Comparison of ENCODE assay signal across 7 cellular contexts in genomic region chr15:37098468-37099320, GRCh38. TPM values are rescaled to one million over a fixed set of nuclear protein-coding genes. Genes with fewer than 3 reads are reported as not detected.
DNase-seq lines count a peak whose midpoint lies in the region; ATAC-seq, FAIRE-seq and TF ChIP-seq lines count a peak whose summit lies in the region.

No MANE protein-coding gene starts in this region.

- H3K9me3 ChIP-seq in OCI-LY1 (ENCODE audit: low read length) (no peaks in the 10 kb centered on the region), HepG2 (ENCODE audit: low read length) (no peaks in the 10 kb centered on the region)

- peak; percentile 15 for DNase-seq in H54 (ENCODE audit: insufficient read length, low spot score)
- DNase-seq in choroid plexus epithelial cell (ENCODE audit: low read depth), result peak; percentile 53
- no peak for DNase-seq in HepG2 (ENCODE audit: low spot score)
- DNase-seq in cerebellar nuclear complex (lab: John Stamatoyannopoulos, UW), result no peak

- TF ChIP-seq CTCF in OCI-LY1 (IDR thresholded peaks at IDR 0.05; ENCODE audit: low read length), result no peak
- no peak for TF ChIP-seq CTCF in choroid plexus epithelial cell (conservative IDR thresholded peaks at IDR 0.05; ENCODE audit: low read depth, low read length)
- TF ChIP-seq CTCF in HepG2 (CRISPR knock-in tag; IDR thresholded peaks at IDR 0.05), result no peak

- CTCF ChIA-PET in HepG2 (lab: Yijun Ruan, JAX; ENCODE audit: low intra/inter-chr PET ratio, low total read pairs), result no interaction called here

- POLR2A ChIA-PET in HepG2 (lab: Yijun Ruan, JAX), result no interaction called here

- in situ Hi-C loops in HepG2 (cut with HindIII; ENCODE audit: extremely low pct_ligation_motif_present, low pct_unique_long_range_greater_than_20kb), result loop anchor here (10.0 kb wide), 1 partner anchor 54 kb away; no protein-coding TSS in a partner anchor

- peak overlapping the region; percentile 88 for H3K9ac ChIP-seq in OCI-LY1 (ENCODE audit: low read length)
- H3K9ac ChIP-seq in HepG2 (ENCODE audit: insufficient read depth, low read depth, low read length), result peak overlapping the region; percentile 78

- peak overlapping the region; percentile 82 for H3K4me2 ChIP-seq in OCI-LY1 (ENCODE audit: low read length)
- peak overlapping the region; percentile 89 for H3K4me2 ChIP-seq in HepG2 (ENCODE audit: low read depth, low read length)

- FAIRE-seq in H54 (lab: Jason Lieb, UNC), result no peak
- FAIRE-seq in HepG2 (lab: Jason Lieb, UNC), result no peak

- TF ChIP-seq RAD21 in HepG2 (CRISPR knock-in tag; IDR thresholded peaks at IDR 0.05), result no peak

- WGBS in HepG2 (ENCODE audit: low lambda C conversion rate), result under 1% methylated on average over 49 of the region's 75 CpGs

- H2AFZ ChIP-seq in OCI-LY1 (ENCODE audit: low read length) (no peak overlapping the region), HepG2 (ENCODE audit: low read length) (no peak overlapping the region)

- H3K9me2 ChIP-seq in OCI-LY1 (ENCODE audit: low read depth, low read length), result no peaks in the 10 kb centered on the region

- peaks cover 44% of the 10 kb centered on the region for H3K4me1 ChIP-seq in OCI-LY1 (ENCODE audit: insufficient read depth, low read length, severe bottlenecking)
- peaks cover 26% of the 10 kb centered on the region for H3K4me1 ChIP-seq in HepG2 (ENCODE audit: insufficient read depth, low read length)

- peak; percentile 40 for ATAC-seq in HepG2

- no peaks in the 10 kb centered on the region for H3K27me3 ChIP-seq in OCI-LY1 (ENCODE audit: insufficient read depth, low read length)
- H3K27me3 ChIP-seq in HepG2 (ENCODE audit: control insufficient read depth in 1 of 2, insufficient read depth in 2 of 2, low read length in 2 of 2), result no peaks in the 10 kb centered on the region; a peak in 1 of 5 replicates

- TF ChIP-seq POLR2A in H54 (IDR thresholded peaks at IDR 0.05; ENCODE audit: low read depth, low read length) (peak; percentile 21; the same call in 1 of the 2 replicates), HepG2 (IDR thresholded peaks at IDR 0.05; ENCODE audit: insufficient read depth in 1 of 2, low read depth in 2 of 2, low read length in 2 of 2) (no peak)

- 0 out of 2 replicates have a peak, but pooled peaks cover 2% of the 10 kb centered on the region for H3F3A ChIP-seq in OCI-LY1 (ENCODE audit: insufficient read depth, low read length)

- H4K20me1 ChIP-seq in OCI-LY1 (ENCODE audit: insufficient read depth, low read length), result no peaks in the 10 kb centered on the region
- H4K20me1 ChIP-seq in HepG2 (ENCODE audit: insufficient read depth, low read length), result no peaks in the 10 kb centered on the region

- peaks cover 39% of the 10 kb centered on the region for H3K36me3 ChIP-seq in OCI-LY1 (ENCODE audit: insufficient read depth, low read length)
- H3K36me3 ChIP-seq in HepG2 (replicated peaks in 1 of 2; ENCODE audit: control insufficient read depth in 1 of 2, insufficient read depth in 2 of 2, low read length in 2 of 2), result peaks cover 0 to 4% of the 10 kb centered on the region in 2 experiments; a peak in 1 of 5 replicates

- H3K27ac ChIP-seq in OCI-LY1 (ENCODE audit: low read depth, low read length, poor library complexity, severe bottlenecking), result peak overlapping the region; percentile 86
- peak overlapping the region; percentile 92 for H3K27ac ChIP-seq in HepG2 (ENCODE audit: extremely low read length, insufficient read depth, low read length)
- peak overlapping the region; percentile 73 for H3K27ac ChIP-seq in temporal lobe (ENCODE audit: low read depth, low read length)

- no TSS peak for BruUV-seq in HepG2 (replicated peaks; lab: Mats Ljungman, UMichigan)

- H3K4me3 ChIP-seq in GM08714 (ENCODE audit: low read length) (peak overlapping the region; percentile 70), OCI-LY1 (ENCODE audit: low read depth, low read length, poor library complexity, severe bottlenecking) (peak overlapping the region; percentile 74), choroid plexus epithelial cell (ENCODE audit: low read depth, low read length) (peak overlapping the region; percentile 93), HepG2 (replicated peaks in 1 of 3; ENCODE audit: insufficient read depth in 1 of 3, low read depth in 2 of 3, low read length in 3 of 3) (peak overlapping the region; percentile 83 to 92 (median 88))

- TF ChIP-seq EP300 in HepG2 (IDR thresholded peaks at IDR 0.05; ENCODE audit: low read depth in 2 of 2, low read length in 2 of 2), result no peak
- no peak for TF ChIP-seq EP300 in HepG2 (CRISPR knock-in tag; IDR thresholded peaks at IDR 0.05; ENCODE audit: borderline replicate concordance)

- peaks cover 33% of the 10 kb centered on the region for H3K79me2 ChIP-seq in OCI-LY1 (ENCODE audit: insufficient read depth, low read length)
- peaks cover 6% of the 10 kb centered on the region for H3K79me2 ChIP-seq in HepG2 (ENCODE audit: insufficient read depth, low read length)

- intact Hi-C loops in HepG2 (cut with micrococcal nuclease; ENCODE audit: unreplicated experiment), result no loop called here

TF ChIP-seq in HepG2, 621 proteins besides CTCF, POLR2A, EP300 and RAD21 (continues in another document):
- no peak for TF ChIP-seq FOXK2 (IDR thresholded peaks at IDR 0.05)
- 0 out of 2 replicates have a peak, but pooled peaks have one; percentile 27 for TF ChIP-seq CCDC6 (CRISPR knock-in tag; IDR thresholded peaks at IDR 0.05)
- TF ChIP-seq KMT2A (CRISPR knock-in tag; IDR thresholded peaks at IDR 0.05), result 0 out of 2 replicates have a peak, but pooled peaks have one; percentile 53
- no peak for TF ChIP-seq MAZ (IDR thresholded peaks at IDR 0.05; ENCODE audit: borderline replicate concordance, low read depth, low read length)
- TF ChIP-seq MAZ (CRISPR knock-in tag; IDR thresholded peaks at IDR 0.05; ENCODE audit: low read depth), result peak; percentile 35; the same call in 1 of the 2 replicates
- no peak for TF ChIP-seq KDM4B (CRISPR knock-in tag; IDR thresholded peaks at IDR 0.05)
- 0 out of 2 replicates have a peak, but pooled peaks have one; percentile 32 for TF ChIP-seq ZNF740 (CRISPR knock-in tag; IDR thresholded peaks at IDR 0.05)
- TF ChIP-seq ZNF746 (CRISPR knock-in tag; IDR thresholded peaks at IDR 0.05), result no peak
- no peak for TF ChIP-seq TRAFD1 (CRISPR knock-in tag; IDR thresholded peaks at IDR 0.05; ENCODE audit: borderline replicate concordance)
- no peak for TF ChIP-seq SMARCE1 (IDR thresholded peaks at IDR 0.05; ENCODE audit: borderline replicate concordance)
- TF ChIP-seq SALL1 (CRISPR knock-in tag; IDR thresholded peaks at IDR 0.05), result peak; percentile 43

RNA-seq across cellular contexts. Expression of gene MEIS2, which starts 1.7 kb away (rescaled TPM):
- total RNA-seq in HepG2 (2016; rRNA removed; fragmentation: Illumina TruSeq; extraction: Trizol), result 12.4 and 12.6 TPM in 2 replicates
- total RNA-seq in HepG2 (2016; cell fraction: cytosol; rRNA removed; fragmentation: Illumina TruSeq; extraction: Trizol; ENCODE audit: low read depth), result 3.1 and 3.3 TPM in 2 replicates
- total RNA-seq in HepG2 (2016; cell fraction: insoluble cytoplasmic fraction; rRNA removed; fragmentation: Illumina TruSeq; extraction: Trizol), result 10.3 and 12.7 TPM in 2 replicates
- total RNA-seq in HepG2 (2016; cell fraction: membrane; rRNA removed; fragmentation: Illumina TruSeq; extraction: Trizol), result 7.1 TPM in 2 replicates
- total RNA-seq in HepG2 (2016; cell fraction: nucleus; rRNA removed; fragmentation: Illumina TruSeq; extraction: Trizol), result 24.2 and 26.1 TPM in 2 replicates
- 9.4 and 10.7 TPM in 2 replicates for polyA plus RNA-seq in HepG2 (2011; rRNA removed)
- 6.7 and 8.0 TPM in 2 replicates for polyA plus RNA-seq in HepG2 (2011; cell fraction: cytosol; rRNA removed)
- polyA plus RNA-seq in HepG2 (2011; cell fraction: nucleus; rRNA removed), result 16.3 and 19.6 TPM in 2 replicates
- polyA plus RNA-seq in HepG2 (2012), result 8.0 and 8.7 TPM in 2 replicates
- polyA plus RNA-seq in HepG2 (2016; cell fraction: cytosol; fragmentation: Illumina TruSeq; extraction: Trizol; ENCODE audit: low read depth), result 0.67 and 1.0 TPM in 2 replicates
- polyA plus RNA-seq in HepG2 (2016; cell fraction: insoluble cytoplasmic fraction; fragmentation: Illumina TruSeq; extraction: Trizol; ENCODE audit: low read depth), result 11.3 and 12.6 TPM in 2 replicates
- polyA plus RNA-seq in HepG2 (2016; cell fraction: membrane; fragmentation: Illumina TruSeq; extraction: Trizol; ENCODE audit: low read depth), result 3.0 and 4.3 TPM in 2 replicates
- 12.4 and 16.9 TPM in 2 replicates for polyA plus RNA-seq in HepG2 (2016; cell fraction: nucleus; fragmentation: Illumina TruSeq; extraction: Trizol; ENCODE audit: insufficient read depth, low read depth)
- polyA minus RNA-seq in HepG2 (2011; rRNA and poly(A)+ RNA removed; ENCODE audit: low replicate concordance), result 14.2 and 16.5 TPM in 2 replicates
- polyA minus RNA-seq in HepG2 (2011; cell fraction: cytosol; rRNA and poly(A)+ RNA removed), result 3.7 and 6.8 TPM in 2 replicates
- 67.3 and 70.4 TPM in 2 replicates for polyA minus RNA-seq in HepG2 (2011; cell fraction: nucleus; rRNA and poly(A)+ RNA removed)
- total RNA-seq in temporal lobe, result 242 TPM

Comparison
In these comparisons a context has a peak if more than half of its experiments do, and no peak if none do; other contexts are left out.
1. DNase-seq: peak in H54 (single experiment) and choroid plexus epithelial cell (single experiment); none in HepG2 (single experiment) and cerebellar nuclear complex (0 of 2).
2. Peak in every context shown above with its lines, with median percentiles within 50 percentile points of each other: H3K4me3 ChIP-seq and H3K27ac ChIP-seq.